Comparison of ENCODE assay signal across 8 cellular contexts in the genomic region with DNA sequence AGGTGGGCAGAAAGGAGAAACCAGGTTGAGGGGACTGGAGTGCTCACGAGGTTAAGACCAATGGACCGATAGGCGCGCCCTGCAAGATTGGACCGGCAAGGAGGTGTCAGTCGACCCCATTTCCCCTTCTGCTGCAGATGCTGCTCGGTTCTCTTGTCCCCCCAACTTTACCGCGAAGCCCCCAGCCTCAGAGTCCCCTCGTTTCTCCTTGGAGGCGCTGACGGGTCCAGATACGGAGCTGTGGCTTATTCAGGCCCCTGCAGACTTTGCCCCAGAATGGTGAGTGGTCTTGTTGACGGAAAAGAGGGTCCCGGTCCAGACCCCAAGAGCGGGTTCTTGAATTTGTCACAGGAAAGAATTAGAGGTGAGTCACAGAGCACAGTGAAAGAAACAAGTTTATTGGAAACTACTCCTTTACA. TPM values are rescaled to one million over a fixed set of nuclear protein-coding genes. Genes with fewer than 3 reads are reported as not detected.
DNase-seq lines count a peak whose midpoint lies in the region; ATAC-seq lines count a peak whose summit lies in the region.

No MANE protein-coding gene starts in this region.

- ATAC-seq in activated CD8-positive, alpha-beta memory T cell treated with anti-CD3 and anti-CD28 coated beads, Interleukin-2, amount 10 ng/mL, durations not matched to agents 7 days and 5 days = no peak
- ATAC-seq in activated CD8-positive, alpha-beta T cell treated with anti-CD3 and anti-CD28 coated beads, Interleukin-2, amount 10 ng/mL, durations not matched to agents 7 days and 5 days = no peak
- ATAC-seq in GM18858 (IDR thresholded peaks at IDR 0.05; ENCODE audit: unreplicated experiment) = no peak

- peaks cover 31% of the 10 kb centered on the region for H3K4me1 Mint-ChIP-seq in activated CD8-positive, alpha-beta memory T cell treated with anti-CD3 and anti-CD28 coated beads, Interleukin-2, amount 10 ng/mL, durations not matched to agents 7 days and 5 days
- H3K4me1 Mint-ChIP-seq in activated CD8-positive, alpha-beta T cell treated with anti-CD3 and anti-CD28 coated beads, Interleukin-2, amount 10 ng/mL, durations not matched to agents 7 days and 5 days (ENCODE audit: low read depth) = peaks cover 46% of the 10 kb centered on the region

- peak overlapping the region; percentile 94 for H3K4me3 Mint-ChIP-seq in activated CD8-positive, alpha-beta memory T cell treated with anti-CD3 and anti-CD28 coated beads, Interleukin-2, amount 10 ng/mL, durations not matched to agents 7 days and 5 days
- H3K4me3 Mint-ChIP-seq in activated CD8-positive, alpha-beta T cell treated with anti-CD3 and anti-CD28 coated beads, Interleukin-2, amount 10 ng/mL, durations not matched to agents 7 days and 5 days = peak overlapping the region; percentile 96

- peaks cover 4% of the 10 kb centered on the region for H3K36me3 Mint-ChIP-seq in activated CD8-positive, alpha-beta memory T cell treated with anti-CD3 and anti-CD28 coated beads, Interleukin-2, amount 10 ng/mL, durations not matched to agents 7 days and 5 days
- H3K36me3 Mint-ChIP-seq in activated CD8-positive, alpha-beta T cell treated with anti-CD3 and anti-CD28 coated beads, Interleukin-2, amount 10 ng/mL, durations not matched to agents 7 days and 5 days (ENCODE audit: low read depth) = peaks cover 27% of the 10 kb centered on the region

- H3K4me1 ChIP-seq in iPS-20b (ENCODE audit: insufficient read depth, low read length) = peaks cover 10% of the 10 kb centered on the region
- H3K4me1 ChIP-seq in subcutaneous abdominal adipose tissue (ENCODE audit: control insufficient read depth in 5 of 5, insufficient read depth in 5 of 5, low read length in 5 of 5) = peaks cover 10 to 70% (median 47%) of the 10 kb centered on the region in 5 donors

- POLR2A ChIA-PET in activated CD8-positive, alpha-beta T cell treated with anti-CD3 and anti-CD28 coated beads, Interleukin-2, amount 10 ng/mL, durations not matched to agents 7 days and 5 days (lab: Charles Lee) = interaction anchor here (0.5 to 0.7 kb wide), 2 partner anchors 26 to 33 kb away, joined by 3 to 6 read pairs; no protein-coding TSS in a partner anchor

- H3K27me3 ChIP-seq in iPS-20b (ENCODE audit: insufficient read depth, low read length) (peaks cover 32% of the 10 kb centered on the region), subcutaneous abdominal adipose tissue (ENCODE audit: control insufficient read depth in 5 of 5, insufficient read depth in 4 of 5, low read length in 5 of 5) (peaks cover 0 to 15% (median 7%) of the 10 kb centered on the region in 5 donors)

- no peaks in the 10 kb centered on the region for H3K9me3 ChIP-seq in iPS-20b (ENCODE audit: insufficient read depth, low read depth, low read length)
- H3K9me3 ChIP-seq in subcutaneous abdominal adipose tissue (ENCODE audit: control insufficient read depth in 5 of 5, low read length in 5 of 5) = no peaks in the 10 kb centered on the region

- H3K27me3 Mint-ChIP-seq in activated CD8-positive, alpha-beta memory T cell treated with anti-CD3 and anti-CD28 coated beads, Interleukin-2, amount 10 ng/mL, durations not matched to agents 7 days and 5 days = peaks cover 26% of the 10 kb centered on the region
- H3K27me3 Mint-ChIP-seq in activated CD8-positive, alpha-beta T cell treated with anti-CD3 and anti-CD28 coated beads, Interleukin-2, amount 10 ng/mL, durations not matched to agents 7 days and 5 days (ENCODE audit: low read depth) = peaks cover 17% of the 10 kb centered on the region

- H3K9ac ChIP-seq in iPS-20b (ENCODE audit: low read depth, low read length) (peak overlapping the region; percentile 98), subcutaneous abdominal adipose tissue (ENCODE audit: low read length in 5 of 5) (peak overlapping the region in 4 of 5 donors; percentile 42 to 86 (median 82))

- H3K36me3 ChIP-seq in iPS-20b (ENCODE audit: insufficient read depth, low read depth, low read length) = peaks cover 23% of the 10 kb centered on the region; the same call in 1 of the 2 replicates
- peaks cover 0 to 7% (median 0%) of the 10 kb centered on the region in 5 donors for H3K36me3 ChIP-seq in subcutaneous abdominal adipose tissue (ENCODE audit: control insufficient read depth in 5 of 5, insufficient read depth in 5 of 5, low read length in 5 of 5)

- H3K9me3 Mint-ChIP-seq in activated CD8-positive, alpha-beta memory T cell treated with anti-CD3 and anti-CD28 coated beads, Interleukin-2, amount 10 ng/mL, durations not matched to agents 7 days and 5 days (ENCODE audit: low read depth) = no peaks in the 10 kb centered on the region
- no peaks in the 10 kb centered on the region for H3K9me3 Mint-ChIP-seq in activated CD8-positive, alpha-beta T cell treated with anti-CD3 and anti-CD28 coated beads, Interleukin-2, amount 10 ng/mL, durations not matched to agents 7 days and 5 days (ENCODE audit: insufficient read depth)

- H3K27ac ChIP-seq in iPS-20b (ENCODE audit: low read length) = no peak overlapping the region
- H3K27ac ChIP-seq in subcutaneous abdominal adipose tissue (ENCODE audit: low read depth, low read length) = peak overlapping the region; percentile 87

- DNase-seq in activated CD8-positive, alpha-beta memory T cell treated with anti-CD3 and anti-CD28 coated beads, Interleukin-2, amount 10 ng/mL, durations not matched to agents 7 days and 5 days = no peak
- DNase-seq in activated CD8-positive, alpha-beta memory T cell treated with anti-CD3 and anti-CD28 coated beads, Interleukin-2, amount 50 U/mL, for 48 hours = no peak
- DNase-seq in activated CD8-positive, alpha-beta T cell treated with anti-CD3 and anti-CD28 coated beads, Interleukin-2, amount 10 ng/mL, durations not matched to agents 7 days and 5 days = no peak
- no peak for DNase-seq in dedifferentiated amniotic fluid mesenchymal stem cell (ENCODE audit: extremely low spot score)
- DNase-seq in NCI-H774 (lab: John Stamatoyannopoulos, UW) = no peak

- peak overlapping the region; percentile 88 for H3K27ac Mint-ChIP-seq in activated CD8-positive, alpha-beta memory T cell treated with anti-CD3 and anti-CD28 coated beads, Interleukin-2, amount 10 ng/mL, durations not matched to agents 7 days and 5 days
- peak overlapping the region; percentile 93 for H3K27ac Mint-ChIP-seq in activated CD8-positive, alpha-beta T cell treated with anti-CD3 and anti-CD28 coated beads, Interleukin-2, amount 10 ng/mL, durations not matched to agents 7 days and 5 days

- H3K4me3 ChIP-seq in iPS-20b (ENCODE audit: low read length) = peak overlapping the region; percentile 84
- peak overlapping the region; percentile 76 to 93 (median 85) for H3K4me3 ChIP-seq in subcutaneous abdominal adipose tissue (ENCODE audit: low read depth in 1 of 5, low read length in 5 of 5)

- CTCF ChIA-PET in activated CD8-positive, alpha-beta memory T cell treated with anti-CD3 and anti-CD28 coated beads, Interleukin-2, amount 10 ng/mL, durations not matched to agents 7 days and 5 days (lab: Charles Lee) = interaction anchor here (1.0 to 3.6 kb wide), 4 partner anchors 33 to 78 kb away, joined by 3 to 13 read pairs (median 9); a partner anchor contains a TSS
- CTCF ChIA-PET in activated CD8-positive, alpha-beta T cell treated with anti-CD3 and anti-CD28 coated beads, Interleukin-2, amount 10 ng/mL, durations not matched to agents 7 days and 5 days (lab: Charles Lee) = interaction anchor here (1.4 to 1.6 kb wide), 2 partner anchors 32 to 72 kb away, joined by 4 to 6 read pairs; no protein-coding TSS in a partner anchor

RNA-seq across cellular contexts. Expression of a gene that starts 0.5 kb away (rescaled TPM):
- total RNA-seq in activated CD8-positive, alpha-beta memory T cell treated with anti-CD3 and anti-CD28 coated beads, Interleukin-2, amount 10 ng/mL, durations not matched to agents 7 days and 5 days = 10 to 100 TPM in 1 of 2 experiments, 1 to 10 TPM in 1; 8.9 to 12.2 TPM
- 10 to 100 TPM in 1 of 2 experiments, 1 to 10 TPM in 1; 9.5 to 10.6 TPM for total RNA-seq in activated CD8-positive, alpha-beta T cell treated with anti-CD3 and anti-CD28 coated beads, Interleukin-2, amount 10 ng/mL, durations not matched to agents 7 days and 5 days

RNA-seq across cellular contexts. Expression of a gene that starts 2.1 kb away (rescaled TPM):
- total RNA-seq in activated CD8-positive, alpha-beta memory T cell treated with anti-CD3 and anti-CD28 coated beads, Interleukin-2, amount 10 ng/mL, durations not matched to agents 7 days and 5 days = 10 to 100 TPM in 1 of 2 experiments, 1 to 10 TPM in 1; 6.4 to 11.7 TPM
- total RNA-seq in activated CD8-positive, alpha-beta T cell treated with anti-CD3 and anti-CD28 coated beads, Interleukin-2, amount 10 ng/mL, durations not matched to agents 7 days and 5 days = 10 to 100 TPM; 11.8 to 13.4 TPM

RNA-seq across cellular contexts. Expression of a gene that starts 16.8 kb away (rescaled TPM):
- total RNA-seq in activated CD8-positive, alpha-beta memory T cell treated with anti-CD3 and anti-CD28 coated beads, Interleukin-2, amount 10 ng/mL, durations not matched to agents 7 days and 5 days = 10 to 100 TPM; 62.5 to 73.4 TPM
- 10 to 100 TPM; 57.5 to 64.8 TPM for total RNA-seq in activated CD8-positive, alpha-beta T cell treated with anti-CD3 and anti-CD28 coated beads, Interleukin-2, amount 10 ng/mL, durations not matched to agents 7 days and 5 days

RNA-seq across cellular contexts. Expression of a gene that starts 36.6 kb away (rescaled TPM):
- 10 to 100 TPM; 26.1 to 26.8 TPM for total RNA-seq in activated CD8-positive, alpha-beta memory T cell treated with anti-CD3 and anti-CD28 coated beads, Interleukin-2, amount 10 ng/mL, durations not matched to agents 7 days and 5 days
- 10 to 100 TPM; 23.7 to 24.4 TPM for total RNA-seq in activated CD8-positive, alpha-beta T cell treated with anti-CD3 and anti-CD28 coated beads, Interleukin-2, amount 10 ng/mL, durations not matched to agents 7 days and 5 days
